ENCODE assay signal across 24 cellular contexts in the genomic region with DNA sequence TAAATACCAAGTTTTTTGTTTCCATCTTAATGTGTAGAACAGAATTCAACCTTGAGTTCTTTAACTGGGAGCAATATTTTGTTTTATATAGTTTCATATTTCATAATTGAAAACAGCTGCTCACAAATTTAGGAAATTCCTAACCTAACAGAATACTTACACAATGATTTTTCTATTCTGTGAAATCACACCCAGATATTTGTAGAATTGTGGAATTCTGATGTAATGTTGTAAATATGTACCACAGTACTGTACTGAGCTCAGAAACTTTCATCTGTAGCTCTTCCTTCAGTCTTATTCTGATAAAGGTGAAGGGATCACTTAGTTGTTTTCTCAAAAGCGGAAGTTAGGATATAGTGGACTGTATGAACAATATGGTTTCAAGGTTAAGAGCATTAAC.
DNase-seq lines count a peak whose midpoint lies in the region; ATAC-seq, FAIRE-seq and TF ChIP-seq lines count a peak whose summit lies in the region.
"Had no signal": no experiment of that assay in that cellular context is flagged by ENCODE, and none has a peak within 500 bp of the region (broad histone marks: within the 10 kb centered on the region; RNA-seq: fewer than 3 reads in every experiment).

No MANE protein-coding gene starts in this region.

- H3K4me1 ChIP-seq in adipocyte (ENCODE audit: control insufficient read depth, insufficient read depth, low read length) = peaks cover 8% of the 10 kb centered on the region
- H3K4me1 ChIP-seq: BLaER1 had no signal

- H3K9me3 Mint-ChIP-seq in osteocyte (ENCODE audit: unreplicated experiment) = peaks cover 3% of the 10 kb centered on the region
- no peaks in the 10 kb centered on the region for H3K9me3 Mint-ChIP-seq in stimulated activated naive CD8-positive, alpha-beta T cell treated with anti-CD3 and anti-CD28 coated beads, Interleukin-15, amount 100 ng/mL, for 72 hours

- peak; percentile 74 for DNase-seq in GM03348 (ENCODE audit: low spot score)
- DNase-seq in adipocyte (ENCODE audit: low read depth) = peak; percentile 90
- peak; percentile 38 for DNase-seq in fibroblast of pulmonary artery (ENCODE audit: low read depth)
- no peak for DNase-seq in osteocyte (ENCODE audit: extremely low spot score, unreplicated experiment)
- no peak for DNase-seq in NCI-H82 (lab: John Stamatoyannopoulos, UW)
- no peak for DNase-seq in frontal cortex (ENCODE audit: low spot score in 2 of 2)
- DNase-seq in stimulated activated naive CD8-positive, alpha-beta T cell treated with anti-CD3 and anti-CD28 coated beads, Interleukin-15, amount 100 ng/mL, for 72 hours = no peak
- DNase-seq: activated CD4-positive, alpha-beta T cell treated with anti-CD3 and anti-CD28 coated beads for 36 hours; Calu3; dermis blood vessel endothelial cell; glutamatergic neuron; left colon; NCI-H1417 treated with DMSO at 0.1 percent for 48 hours; NCI-H2171; NCI-H69; PC-9; SIG-M5; stimulated activated naive CD8-positive, alpha-beta T cell treated with anti-CD3 and anti-CD28 coated beads, Interleukin-15, Interleukin-2, amounts not matched to agents 100 U/mL and 50 U/mL, for 24 hours; T-cell had no signal

- H3K36me3 ChIP-seq in adipocyte (ENCODE audit: control insufficient read depth, insufficient read depth, low read length, severe bottlenecking) = no peaks in the 10 kb centered on the region
- H3K36me3 ChIP-seq: BLaER1 had no signal

- H3K27me3 ChIP-seq in adipocyte (replicated peaks; ENCODE audit: control insufficient read depth, insufficient read depth, low read length) = no peaks in the 10 kb centered on the region
- H3K27me3 ChIP-seq: BLaER1 had no signal

- no peaks in the 10 kb centered on the region for H3K36me3 Mint-ChIP-seq in osteocyte (ENCODE audit: unreplicated experiment)
- H3K36me3 Mint-ChIP-seq: activated naive CD8-positive, alpha-beta T cell; T-cell had no signal

- ATAC-seq in stimulated activated naive CD8-positive, alpha-beta T cell treated with anti-CD3 and anti-CD28 coated beads, Interleukin-15, amount 100 ng/mL, for 72 hours = no peak
- ATAC-seq: activated CD4-positive, alpha-beta T cell treated with anti-CD3 and anti-CD28 coated beads for 36 hours; left colon; stimulated activated naive CD8-positive, alpha-beta T cell treated with anti-CD3 and anti-CD28 coated beads, Interleukin-15, Interleukin-2, amounts not matched to agents 100 U/mL and 50 U/mL, for 24 hours; T-cell had no signal

- no peaks in the 10 kb centered on the region for H3K27me3 Mint-ChIP-seq in osteocyte (ENCODE audit: unreplicated experiment)
- H3K27me3 Mint-ChIP-seq in stimulated activated naive CD8-positive, alpha-beta T cell treated with anti-CD3 and anti-CD28 coated beads, Interleukin-15, amount 100 ng/mL, for 72 hours = no peaks in the 10 kb centered on the region
- H3K27me3 Mint-ChIP-seq: activated naive CD8-positive, alpha-beta T cell; progenitor cell of endocrine pancreas; T-cell had no signal

- peak overlapping the region; percentile 82 for H3K27ac Mint-ChIP-seq in osteocyte (ENCODE audit: unreplicated experiment)
- no peak overlapping the region for H3K27ac Mint-ChIP-seq in stimulated activated naive CD8-positive, alpha-beta T cell treated with anti-CD3 and anti-CD28 coated beads, Interleukin-15, amount 100 ng/mL, for 72 hours
- H3K27ac Mint-ChIP-seq: activated CD4-positive, alpha-beta T cell treated with anti-CD3 and anti-CD28 coated beads for 36 hours; activated naive CD8-positive, alpha-beta T cell; progenitor cell of endocrine pancreas; T-cell had no signal

- H3K4me3 Mint-ChIP-seq in osteocyte (ENCODE audit: unreplicated experiment) = no peak overlapping the region
- H3K4me3 Mint-ChIP-seq in stimulated activated naive CD8-positive, alpha-beta T cell treated with anti-CD3 and anti-CD28 coated beads, Interleukin-15, amount 100 ng/mL, for 72 hours = no peak overlapping the region
- H3K4me3 Mint-ChIP-seq: activated CD4-positive, alpha-beta T cell treated with anti-CD3 and anti-CD28 coated beads for 36 hours; activated naive CD8-positive, alpha-beta T cell; T-cell had no signal

- H3K9me3 ChIP-seq in adipocyte (ENCODE audit: control insufficient read depth, low read length) = no peaks in the 10 kb centered on the region

- H3K4me1 Mint-ChIP-seq in osteocyte (ENCODE audit: unreplicated experiment) = peaks cover 39% of the 10 kb centered on the region
- no peaks in the 10 kb centered on the region for H3K4me1 Mint-ChIP-seq in stimulated activated naive CD8-positive, alpha-beta T cell treated with anti-CD3 and anti-CD28 coated beads, Interleukin-15, amount 100 ng/mL, for 72 hours
- H3K4me1 Mint-ChIP-seq: activated CD4-positive, alpha-beta T cell treated with anti-CD3 and anti-CD28 coated beads for 36 hours; T-cell had no signal

- FAIRE-seq in frontal cortex (lab: Jason Lieb, UNC) = no peak
- FAIRE-seq: TTC549 had no signal

- H3K9ac ChIP-seq in adipocyte (ENCODE audit: low read length) = no peak overlapping the region
- H3K9ac ChIP-seq: BLaER1 had no signal

- TF ChIP-seq CTCF in fibroblast of pulmonary artery (IDR thresholded peaks at IDR 0.05; ENCODE audit: low read length, missing control alignments) (no peak), osteocyte (IDR thresholded peaks at IDR 0.05) (no peak)

- no peak overlapping the region for H3K4me3 ChIP-seq in adipocyte (ENCODE audit: low read length)
- no peak overlapping the region for H3K4me3 ChIP-seq in fibroblast of pulmonary artery (replicated peaks; ENCODE audit: low read depth, low read length)
- H3K4me3 ChIP-seq: BLaER1, PC-9, skin epidermis had no signal

Comparison
In these comparisons a context has a peak if more than half of its experiments do, and no peak if none do; other contexts are left out.
1. DNase-seq: peak in GM03348 (single experiment), adipocyte (single experiment) and fibroblast of pulmonary artery (single experiment); none in osteocyte (single experiment), NCI-H82 (single experiment), frontal cortex (0 of 2) and stimulated activated naive CD8-positive, alpha-beta T cell treated with anti-CD3 and anti-CD28 coated beads, Interleukin-15, amount 100 ng/mL, for 72 hours (0 of 2).